In genomic region chr7:99755085-99755484, GRCh38 we compare ENCODE assay signal across 9 cellular contexts. TPM values are rescaled to one million over a fixed set of nuclear protein-coding genes. Genes with fewer than 3 reads are reported as not detected.
"Had no signal": no experiment of that assay in that cellular context is flagged by ENCODE, and none has a peak within 500 bp of the region (broad histone marks: within the 10 kb centered on the region; RNA-seq: fewer than 3 reads in every experiment).

No MANE protein-coding gene starts in this region.

- H3K9ac ChIP-seq: KMS-11 had no signal

- ATAC-seq: HepG2 had no signal

- FAIRE-seq: HepG2, HTR-8/SVneo had no signal

- H3K27ac ChIP-seq: HL-60, KMS-11 had no signal

- DNase-seq: IMR-90, KBM-7, KG1 had no signal

- H3K4me2 ChIP-seq: KMS-11 had no signal

RNA-seq across cellular contexts. Expression of gene CYP3A7, which starts 20.1 kb away (rescaled TPM):
- total RNA-seq: HT-29, IMR-90 had no signal
- polyA plus RNA-seq: IgD-negative memory B cell, IMR-90 had no signal

RNA-seq across cellular contexts. Expression of gene CYP3A4, which starts 28.9 kb away (rescaled TPM):
- total RNA-seq: HT-29, IMR-90 had no signal
- polyA plus RNA-seq: IgD-negative memory B cell, IMR-90 had no signal
